Comparison of ENCODE assay signal across 8 cellular contexts in the genomic region with DNA sequence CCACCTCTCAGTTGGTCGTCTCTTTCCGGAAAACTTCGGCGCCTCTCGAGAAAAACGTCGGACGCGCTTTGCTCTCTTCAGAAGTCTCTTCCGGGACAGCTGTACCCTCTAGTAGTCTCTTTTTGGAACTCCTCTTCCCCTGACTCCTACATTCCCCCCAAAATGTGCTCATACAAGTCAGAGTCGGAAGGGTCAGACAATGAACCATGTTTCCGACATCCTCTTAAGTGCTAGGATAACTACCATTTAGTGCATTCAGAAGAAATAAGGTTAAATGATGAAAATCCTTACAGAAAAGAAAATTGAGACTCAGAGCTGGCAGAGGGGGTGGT. TPM values are rescaled to one million over a fixed set of nuclear protein-coding genes. Genes with fewer than 3 reads are reported as not detected.
DNase-seq lines count a peak whose midpoint lies in the region; ATAC-seq and TF ChIP-seq lines count a peak whose summit lies in the region.

No MANE protein-coding gene starts in this region.

- H3K9ac ChIP-seq in MM.1S (ENCODE audit: low read length) (peak overlapping the region; percentile 86; the same call in 1 of the 2 replicates), neural cell (ENCODE audit: low read length) (peak overlapping the region; percentile 90)

- H3K79me2 ChIP-seq in MM.1S (ENCODE audit: low read length), result peaks cover 46% of the 10 kb centered on the region
- H3K79me2 ChIP-seq in neural cell (replicated peaks; ENCODE audit: insufficient read depth, low read length), result peaks cover 38% of the 10 kb centered on the region

- peak overlapping the region; percentile 88 to 95 (median 94) for H3K27ac Mint-ChIP-seq in CD14-positive monocyte

- H3K9me3 ChIP-seq in MM.1S (replicated peaks; ENCODE audit: insufficient read depth, low read length) (no peaks in the 10 kb centered on the region), neural cell (ENCODE audit: low read length) (no peaks in the 10 kb centered on the region)

- H3K4me1 Mint-ChIP-seq in CD14-positive monocyte, result peaks cover 49% of the 10 kb centered on the region

- no peak for TF ChIP-seq RAD21 in neural cell (conservative IDR thresholded peaks at IDR 0.05)

- H3K4me3 Mint-ChIP-seq in CD14-positive monocyte, result peak overlapping the region; percentile 90 to 93

- H3K27ac ChIP-seq in MM.1S (ENCODE audit: low read length) (peak overlapping the region; percentile 73; the same call in 1 of the 2 replicates), neural cell (ENCODE audit: low read length) (peak overlapping the region; percentile 82)

- peaks cover 0 to 3% (median 0%) of the 10 kb centered on the region in 7 donors for H3K9me3 Mint-ChIP-seq in CD14-positive monocyte

- ATAC-seq in GM18517 (IDR thresholded peaks at IDR 0.05; ENCODE audit: unreplicated experiment), result no peak

- TF ChIP-seq CTCF in CD14-positive monocyte (IDR thresholded peaks at IDR 0.05) (no peak), MM.1S (IDR thresholded peaks at IDR 0.05; ENCODE audit: low read length) (no peak), neural cell (IDR thresholded peaks at IDR 0.05; ENCODE audit: poor library complexity, severe bottlenecking) (no peak)

- H3K36me3 ChIP-seq in MM.1S (replicated peaks; ENCODE audit: insufficient read depth, low read length) (peaks cover 5% of the 10 kb centered on the region; the same call in 1 of the 2 replicates), neural cell (ENCODE audit: insufficient read depth, low read length) (peaks cover 5% of the 10 kb centered on the region)

- H3K27me3 Mint-ChIP-seq in CD14-positive monocyte (ENCODE audit: low read depth in 3 of 3), result no peaks in the 10 kb centered on the region

- H3K4me2 ChIP-seq in MM.1S (ENCODE audit: low read depth, low read length), result peak overlapping the region; percentile 74
- H3K4me2 ChIP-seq in neural cell (ENCODE audit: low read length), result peak overlapping the region; percentile 49

- H3K9me2 ChIP-seq in MM.1S (replicated peaks; ENCODE audit: insufficient read depth, low read length) (no peaks in the 10 kb centered on the region), neural cell (ENCODE audit: insufficient read depth, low read length) (no peaks in the 10 kb centered on the region)

- DNase-seq in CD14-positive monocyte (ENCODE audit: low spot score) (no peak), MM.1S (no peak), ecto neural progenitor cell (ENCODE audit: low spot score) (peak; percentile 41), NCI-H774 (lab: John Stamatoyannopoulos, UW) (no peak), NCI-H1092 treated with DMSO at 0.1 percent for 48 hours (lab: John Stamatoyannopoulos, UW) (no peak)
- DNase-seq in activated effector memory CD4-positive, alpha-beta T cell treated with anti-CD3 and anti-CD28 coated beads, Interleukin-2, amount 50 U/mL, for 16 hours, result no peak

- peaks cover 36% of the 10 kb centered on the region for H3K4me1 ChIP-seq in MM.1S (ENCODE audit: low read length)

- no peak for TF ChIP-seq EP300 in neural cell (conservative IDR thresholded peaks at IDR 0.05; ENCODE audit: poor library complexity, severe bottlenecking)

- intact Hi-C loops in CD14-positive monocyte (cut with micrococcal nuclease), result loop anchor here (10.0 kb wide), 2 partner anchors 135 to 555 kb away; partner anchors contain the start of gene OCSTAMP (in 1 of the 2)

- peak overlapping the region; percentile 72 for H2AFZ ChIP-seq in MM.1S (ENCODE audit: low read length)
- peak overlapping the region; percentile 36 for H2AFZ ChIP-seq in neural cell (ENCODE audit: low read depth, low read length)

- peaks cover 16 to 21% of the 10 kb centered on the region in 2 donors for H3K36me3 Mint-ChIP-seq in CD14-positive monocyte

- peak overlapping the region; percentile 72 for H3K4me3 ChIP-seq in MM.1S (ENCODE audit: low read length)
- peak overlapping the region; percentile 78 for H3K4me3 ChIP-seq in neural cell (ENCODE audit: low read length)

- no peaks in the 10 kb centered on the region for H4K20me1 ChIP-seq in MM.1S (ENCODE audit: insufficient read depth, low read length)
- no peaks in the 10 kb centered on the region for H4K20me1 ChIP-seq in neural cell (ENCODE audit: insufficient read depth)

- H3F3A ChIP-seq in MM.1S (ENCODE audit: insufficient read depth, low read length) (no peaks in the 10 kb centered on the region), neural cell (ENCODE audit: insufficient read depth, low read length, poor library complexity, severe bottlenecking) (peaks cover 6% of the 10 kb centered on the region)

- H3K27me3 ChIP-seq in MM.1S (replicated peaks; ENCODE audit: insufficient read depth, low read length) (no peaks in the 10 kb centered on the region), neural cell (ENCODE audit: insufficient read depth, low read depth, low read length) (no peaks in the 10 kb centered on the region)

TF ChIP-seq in neural cell, 6 proteins besides CTCF, POLR2A, EP300 and RAD21:
- no peak for TF ChIP-seq POLR2AphosphoS5 (IDR thresholded peaks at IDR 0.05)
- no peak for TF ChIP-seq TAF1 (IDR thresholded peaks at IDR 0.05; ENCODE audit: low read depth)
- TF ChIP-seq MXI1 (conservative IDR thresholded peaks at IDR 0.05; ENCODE audit: poor library complexity, severe bottlenecking), result no peak
- no peak for TF ChIP-seq EZH2 (IDR thresholded peaks at IDR 0.05; ENCODE audit: borderline replicate concordance, insufficient read depth, low read length, poor library complexity, severe bottlenecking)
- TF ChIP-seq SMC3 (conservative IDR thresholded peaks at IDR 0.05; ENCODE audit: poor library complexity), result no peak
- TF ChIP-seq REST (IDR thresholded peaks at IDR 0.05; ENCODE audit: borderline replicate concordance), result no peak

RNA-seq across cellular contexts. Expression of gene TP53RK, which starts 0.5 kb away (rescaled TPM):
- polyA plus RNA-seq in CD14-positive monocyte (10 to 100 TPM in 1 of 2 donors, 1 to 10 TPM in 1; 9.5 to 10.9 TPM), neural cell (22.7 and 25.7 TPM in 2 replicates)
- polyA minus RNA-seq in neural cell, result 57.7 and 57.9 TPM in 2 replicates

RNA-seq across cellular contexts. Expression of gene SLC2A10, which starts 19.7 kb away (rescaled TPM):
- polyA plus RNA-seq in CD14-positive monocyte (not detected), neural cell (0.22 TPM in 1 of 2 replicates, not detected in the other)
- 0.12 TPM in 1 of 2 replicates, not detected in the other for polyA minus RNA-seq in neural cell

RNA-seq across cellular contexts. Expression of gene SLC13A3, which starts 38.5 kb away (rescaled TPM):
- polyA plus RNA-seq in CD14-positive monocyte (not detected), neural cell (5.5 and 8.3 TPM in 2 replicates)
- 7.3 and 7.8 TPM in 2 replicates for polyA minus RNA-seq in neural cell
